ENCODE assay signal across 8 cellular contexts in genomic region chr3:139718415-139718814, GRCh38. TPM values are rescaled to one million over a fixed set of nuclear protein-coding genes. Genes with fewer than 3 reads are reported as not detected.
DNase-seq lines count a peak whose midpoint lies in the region; ATAC-seq and TF ChIP-seq lines count a peak whose summit lies in the region.

No MANE protein-coding gene starts in this region.

- H3K4me1 ChIP-seq in HCT116 (ENCODE audit: control insufficient read depth in 1 of 2, insufficient read depth in 2 of 2, low read length in 2 of 2), result no peaks in the 10 kb centered on the region

- no peaks in the 10 kb centered on the region for H3K9me3 ChIP-seq in HCT116 (ENCODE audit: control insufficient read depth in 1 of 2, insufficient read depth in 1 of 2, low read depth in 1 of 2, low read length in 2 of 2)

- H3K27ac Mint-ChIP-seq in WTC11, result no peak overlapping the region
- no peak overlapping the region for H3K27ac Mint-ChIP-seq in activated CD4-positive, alpha-beta T cell treated with anti-CD3 and anti-CD28 coated beads for 36 hours

- intact Hi-C loops in HCT116 (cut with micrococcal nuclease), result loop anchor here (10.0 kb wide), 1 partner anchor 316 kb away; no protein-coding TSS in a partner anchor
- intact Hi-C loops in activated CD4-positive, alpha-beta T cell treated with anti-CD3 and anti-CD28 coated beads for 36 hours (cut with DNase I, micrococcal nuclease), result no loop called here

- no peaks in the 10 kb centered on the region; the same call in 1 of the 2 replicates for H3K27me3 Mint-ChIP-seq in WTC11 (ENCODE audit: low read depth)
- H3K27me3 Mint-ChIP-seq in activated CD4-positive, alpha-beta T cell treated with anti-CD3 and anti-CD28 coated beads for 36 hours, result peaks cover 14% of the 10 kb centered on the region

- peak; percentile 39 for TF ChIP-seq RAD21 in HCT116 (IDR thresholded peaks at IDR 0.05; ENCODE audit: low read depth)

- CTCF ChIA-PET in HCT116 (lab: Charles Lee) (interaction anchor here (1.6 kb wide), 1 partner anchor 10 kb away, joined by 6 read pairs; no protein-coding TSS in a partner anchor), WTC11 (lab: Charles Lee) (interaction anchor here (0.7 to 3.2 kb wide), 15 partner anchors 17 to 292 kb away, joined by 3 to 31 read pairs (median 3); partner anchors contain the start of genes CLSTN2 and NMNAT3)
- CTCF ChIA-PET in activated CD4-positive, alpha-beta T cell treated with anti-CD3 and anti-CD28 coated beads for 36 hours (lab: Charles Lee), result interaction anchor here (0.8 kb wide), 1 partner anchor 39 kb away, joined by 4 read pairs; no protein-coding TSS in a partner anchor

- BruUV-seq in HCT116 (replicated peaks; lab: Mats Ljungman, UMichigan), result no TSS peak

- POLR2A ChIA-PET in HCT116 (lab: Charles Lee) (no interaction called here), WTC11 (lab: Charles Lee) (no interaction called here)
- POLR2A ChIA-PET in activated CD4-positive, alpha-beta T cell treated with anti-CD3 and anti-CD28 coated beads for 36 hours (lab: Charles Lee), result interaction anchor here (0.6 kb wide), 1 partner anchor 817 kb away, joined by 3 read pairs; no protein-coding TSS in a partner anchor

- no peaks in the 10 kb centered on the region for H3K36me3 ChIP-seq in HCT116 (ENCODE audit: control insufficient read depth in 1 of 2, insufficient read depth in 2 of 2, low read length in 2 of 2)

- no peak overlapping the region for H3K4me3 ChIP-seq in HCT116 (replicated peaks in 1 of 2; ENCODE audit: low read depth in 1 of 2, low read length in 2 of 2)

- no peak overlapping the region for H3K4me2 ChIP-seq in HCT116 (ENCODE audit: low read length)

- H3K27ac ChIP-seq in HCT116 (ENCODE audit: low read depth, low read length), result no peak overlapping the region

- peaks cover 74% of the 10 kb centered on the region for H3K27me3 ChIP-seq in HCT116 (ENCODE audit: insufficient read depth, low read length)

- no peak overlapping the region for H3K9ac ChIP-seq in HCT116 (ENCODE audit: low read length)

- no peak for TF ChIP-seq POLR2A in HCT116 (IDR thresholded peaks at IDR 0.05; ENCODE audit: borderline replicate concordance, extremely low read depth, insufficient read depth, insufficient read length)

- peak; percentile 91 for ATAC-seq in HCT116
- ATAC-seq in WTC11, result peak; percentile 85
- no peak for ATAC-seq in GM19328 (IDR thresholded peaks at IDR 0.05; ENCODE audit: unreplicated experiment)
- no peak for ATAC-seq in activated CD4-positive, alpha-beta T cell treated with anti-CD3 and anti-CD28 coated beads for 36 hours

- H3K4me3 Mint-ChIP-seq in WTC11, result no peak overlapping the region
- H3K4me3 Mint-ChIP-seq in activated CD4-positive, alpha-beta T cell treated with anti-CD3 and anti-CD28 coated beads for 36 hours, result no peak overlapping the region

- H3K36me3 Mint-ChIP-seq in WTC11, result no peaks in the 10 kb centered on the region
- H3K36me3 Mint-ChIP-seq in activated CD4-positive, alpha-beta T cell treated with anti-CD3 and anti-CD28 coated beads for 36 hours (ENCODE audit: low read depth), result no peaks in the 10 kb centered on the region

- no peaks in the 10 kb centered on the region for H3K9me3 Mint-ChIP-seq in WTC11
- no peaks in the 10 kb centered on the region for H3K9me3 Mint-ChIP-seq in activated CD4-positive, alpha-beta T cell treated with anti-CD3 and anti-CD28 coated beads for 36 hours (ENCODE audit: low read depth)

- no peaks in the 10 kb centered on the region for H3K9me2 ChIP-seq in HCT116 (ENCODE audit: insufficient read depth)

- no peaks in the 10 kb centered on the region for H4K20me1 ChIP-seq in HCT116 (ENCODE audit: insufficient read depth)

- TF ChIP-seq CTCF in HCT116 (IDR thresholded peaks at IDR 0.05 in 2 of 3, conservative IDR thresholded peaks at IDR 0.05 in 1 of 3; ENCODE audit: borderline replicate concordance in 1 of 3, insufficient read depth in 1 of 3, low read depth in 2 of 3, low read length in 2 of 3) (peak; percentile 12 to 67 (median 59); a peak in 4 of 6 replicates), WTC11 (IDR thresholded peaks at IDR 0.05) (peak; percentile 29; the same call in 1 of the 2 replicates)

- peaks cover 31% of the 10 kb centered on the region for H3K4me1 Mint-ChIP-seq in WTC11
- H3K4me1 Mint-ChIP-seq in activated CD4-positive, alpha-beta T cell treated with anti-CD3 and anti-CD28 coated beads for 36 hours, result no peaks in the 10 kb centered on the region

- H2AFZ ChIP-seq in HCT116 (ENCODE audit: low read depth, low read length, poor library complexity, severe bottlenecking), result no peak overlapping the region

- peak; percentile 19 for DNase-seq in A172 (ENCODE audit: low spot score)
- peak; percentile 26 for DNase-seq in HCT116 (ENCODE audit: low read depth, low spot score)
- DNase-seq in WTC11 (ENCODE audit: low spot score), result peak; percentile 60
- peak; percentile 38 for DNase-seq in iris pigment epithelial cell (ENCODE audit: low read depth)
- DNase-seq in CD1c-positive myeloid dendritic cell (ENCODE audit: extremely low spot score), result no peak
- DNase-seq in activated T-cell treated with anti-CD3 and anti-CD28 coated beads, Interleukin-2, amount 50 U/mL, for 1 hour, result no peak
- no peak for DNase-seq in activated CD4-positive, alpha-beta T cell treated with anti-CD3 and anti-CD28 coated beads for 36 hours

- H3K79me2 ChIP-seq in HCT116 (ENCODE audit: insufficient read depth, low read length), result no peaks in the 10 kb centered on the region

- RAD21 ChIA-PET in HCT116 (lab: Charles Lee; ENCODE audit: low non-redundant PET in 1 of 2, low total read pairs in 2 of 2, uncharacterized antibody in 2 of 2, unreplicated experiment in 2 of 2), result no interaction called here

TF ChIP-seq in HCT116, 20 proteins besides CTCF, POLR2A, EP300 and RAD21:
- TF ChIP-seq EZH2phosphoT487 (IDR thresholded peaks at IDR 0.05; ENCODE audit: borderline replicate concordance) (no peak), ZFX (IDR thresholded peaks at IDR 0.05) (no peak), EGR1 (IDR thresholded peaks at IDR 0.05; ENCODE audit: low read depth) (no peak)
TF ChIP-seq in HCT116: peak in this region for 0.

TF ChIP-seq in WTC11, 78 proteins besides CTCF, POLR2A, EP300 and RAD21 (continues in another document):
- TF ChIP-seq ZNF671 (CRISPR knock-in tag; IDR thresholded peaks at IDR 0.05) (no peak), SOX15 (CRISPR knock-in tag; IDR thresholded peaks at IDR 0.05) (no peak), CBFB (CRISPR knock-in tag; IDR thresholded peaks at IDR 0.05; ENCODE audit: low read depth) (no peak), ETV6 (CRISPR knock-in tag; IDR thresholded peaks at IDR 0.05) (no peak), GRHL2 (CRISPR knock-in tag; IDR thresholded peaks at IDR 0.05; ENCODE audit: insufficient replicate concordance, severe bottlenecking) (no peak), PRDM15 (CRISPR knock-in tag; IDR thresholded peaks at IDR 0.05) (no peak), ZSCAN18 (CRISPR knock-in tag; IDR thresholded peaks at IDR 0.05) (no peak), ZNF263 (CRISPR knock-in tag; IDR thresholded peaks at IDR 0.05; ENCODE audit: low read depth) (no peak)

RNA-seq across cellular contexts. Expression of gene NMNAT3, which starts 40.6 kb away (rescaled TPM):
- not detected in 2 replicates for total RNA-seq in A172 (2014; rRNA removed; shearing (Covaris generic))
- total RNA-seq in HCT116 (2021; ENCODE audit: unreplicated experiment), result 5.7 TPM
- polyA plus RNA-seq in HCT116 (2012), result 7.2 and 8.9 TPM in 2 replicates
- total RNA-seq in WTC11 (2021), result 3.5 to 4.9 TPM (median 4.6 TPM) in 3 replicates
- 1 to 10 TPM; 5.9 to 6.1 TPM for total RNA-seq in activated CD4-positive, alpha-beta T cell treated with anti-CD3 and anti-CD28 coated beads for 36 hours

Comparison
In these comparisons a context has a peak if more than half of its experiments do, and no peak if none do; other contexts are left out.
1. DNase-seq: peak in A172 (single experiment), HCT116 (single experiment), WTC11 (single experiment) and iris pigment epithelial cell (single experiment); none in CD1c-positive myeloid dendritic cell (single experiment), activated T-cell treated with anti-CD3 and anti-CD28 coated beads, Interleukin-2, amount 50 U/mL, for 1 hour (single experiment) and activated CD4-positive, alpha-beta T cell treated with anti-CD3 and anti-CD28 coated beads for 36 hours (single experiment).
2. ATAC-seq: peak in HCT116 (single experiment) and WTC11 (single experiment); none in GM19328 (single experiment) and activated CD4-positive, alpha-beta T cell treated with anti-CD3 and anti-CD28 coated beads for 36 hours (single experiment).